8 cellular contexts compared by ENCODE assay signal in the genomic region with DNA sequence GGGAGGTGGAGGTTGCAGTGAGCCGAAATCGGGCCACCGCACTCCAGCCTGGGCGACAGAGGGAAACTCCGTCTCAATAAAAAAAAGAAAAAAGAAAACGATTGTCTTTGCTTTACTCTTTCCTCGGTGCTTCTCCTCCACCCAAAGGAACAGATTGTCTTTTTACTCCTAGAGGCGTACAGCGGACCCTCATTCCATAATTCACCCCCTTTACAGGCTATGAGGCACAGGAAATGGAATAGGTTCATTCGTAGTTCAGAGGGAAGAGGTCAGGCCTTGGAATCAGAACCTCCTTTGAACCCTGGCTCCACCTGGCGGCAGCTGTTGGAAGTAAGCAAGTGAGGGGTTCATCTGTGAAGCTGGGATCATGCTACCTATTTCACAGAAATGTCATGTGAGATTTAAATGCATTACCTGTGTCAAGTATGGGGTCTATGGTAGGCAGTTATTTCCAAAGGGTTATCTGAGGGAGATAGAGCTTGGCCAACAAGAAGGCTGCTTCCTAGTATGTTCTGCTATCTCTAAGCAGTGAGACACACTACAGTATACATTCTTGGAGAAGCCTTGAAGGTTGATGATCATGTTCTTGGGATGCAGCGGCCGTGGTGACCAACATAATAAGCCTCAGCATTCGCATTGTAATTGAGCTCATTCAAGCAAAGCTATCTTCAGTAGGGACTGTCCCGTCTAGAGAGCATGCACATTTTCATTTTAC. TPM values are rescaled to one million over a fixed set of nuclear protein-coding genes. Genes with fewer than 3 reads are reported as not detected.
DNase-seq lines count a peak whose midpoint lies in the region; ATAC-seq and TF ChIP-seq lines count a peak whose summit lies in the region.

No MANE protein-coding gene starts in this region.

- peak; percentile 92 for TF ChIP-seq CTCF in endodermal cell (conservative IDR thresholded peaks at IDR 0.05)

- in situ Hi-C loops in Caki2 (cut with HindIII; ENCODE audit: low pct_unique_long_range_greater_than_20kb, low sequenced_read_pairs), result no loop called here

- H3K27ac Mint-ChIP-seq in endodermal cell, result no peak overlapping the region

- WGBS in endodermal cell (ENCODE audit: insufficient coverage in 1 of 2, insufficient read length in 1 of 2), 2 experiments, result 50 to 63% methylated on average over 6 to 13 of the region's 15 CpGs

- H3K9me3 ChIP-seq in endodermal cell (ENCODE audit: control insufficient read depth, low read length) (no peaks in the 10 kb centered on the region), mucosa of stomach (ENCODE audit: control insufficient read depth, low read length) (no peaks in the 10 kb centered on the region)

- H3K4me3 Mint-ChIP-seq in endodermal cell, result no peak overlapping the region

- H3K4me3 ChIP-seq in endodermal cell (ENCODE audit: low read length), result no peak overlapping the region
- H3K4me3 ChIP-seq in mucosa of stomach (ENCODE audit: low read length), result no peak overlapping the region

- H3K9ac ChIP-seq in endodermal cell (ENCODE audit: extremely low read depth, low read length, poor library complexity, severe bottlenecking) (no peak overlapping the region), mucosa of stomach (ENCODE audit: low read length) (peak overlapping the region; percentile 24)

- H3K27me3 Mint-ChIP-seq in endodermal cell (ENCODE audit: insufficient read depth), result peaks cover 17% of the 10 kb centered on the region

- H3K36me3 ChIP-seq in endodermal cell (ENCODE audit: control insufficient read depth, insufficient read depth, low read length) (no peaks in the 10 kb centered on the region), mucosa of stomach (ENCODE audit: control insufficient read depth, insufficient read depth, low read length) (no peaks in the 10 kb centered on the region)

- no peaks in the 10 kb centered on the region for H3K4me1 Mint-ChIP-seq in endodermal cell

- peaks cover 3% of the 10 kb centered on the region for H3K9me3 Mint-ChIP-seq in endodermal cell

- no peak for ATAC-seq in HG02870 (IDR thresholded peaks at IDR 0.05; ENCODE audit: unreplicated experiment)

- DNase-seq in Caki2 (ENCODE audit: low read depth) (peak; percentile 75), HT-29 (ENCODE audit: low spot score) (peak; percentile 91), NOMO-1 treated with DMSO at 0.1 percent for 48 hours (lab: John Stamatoyannopoulos, UW; ENCODE audit: unreplicated experiment) (peak; percentile 83), endodermal cell (peak; percentile 96)
- peak; percentile 98 for DNase-seq in activated CD8-positive, alpha-beta memory T cell treated with anti-CD3 and anti-CD28 coated beads for 24 hours
- DNase-seq in stimulated activated CD8-positive, alpha-beta memory T cell treated with anti-CD3 and anti-CD28 coated beads, Interleukin-4, amount 100 ng/mL, for 48 hours, result peak; percentile 99

- no peaks in the 10 kb centered on the region for H3K36me3 Mint-ChIP-seq in endodermal cell (ENCODE audit: low read depth)

- H3K27me3 ChIP-seq in endodermal cell (ENCODE audit: control insufficient read depth, insufficient read depth, low read length, poor library complexity, severe bottlenecking) (peaks cover 5% of the 10 kb centered on the region), mucosa of stomach (ENCODE audit: control insufficient read depth, insufficient read depth, low read length) (no peaks in the 10 kb centered on the region)

- H3K4me1 ChIP-seq in endodermal cell (ENCODE audit: control insufficient read depth, insufficient read depth, low read length), result no peaks in the 10 kb centered on the region
- peaks cover 6% of the 10 kb centered on the region for H3K4me1 ChIP-seq in mucosa of stomach (ENCODE audit: control insufficient read depth, insufficient read depth, low read length)

- no peak overlapping the region for H3K27ac ChIP-seq in endodermal cell (ENCODE audit: low read depth, low read length)

RNA-seq across cellular contexts. Expression of gene ZNF689, which starts 18.6 kb away (rescaled TPM):
- 7.0 and 12.0 TPM in 2 replicates for total RNA-seq in Caki2 (2014; rRNA removed; shearing (Covaris generic); ENCODE audit: low replicate concordance)
- total RNA-seq in HT-29 (2014; rRNA removed; shearing (Covaris generic)), result 4.9 and 7.7 TPM in 2 replicates
- 10 to 100 TPM; 13.0 to 15.8 TPM for total RNA-seq in endodermal cell
- 16.6 TPM for polyA plus RNA-seq in endodermal cell (2013, experiment 1 of 2)
- 14.7 TPM for polyA plus RNA-seq in endodermal cell (2013, experiment 2 of 2)

RNA-seq across cellular contexts. Expression of gene PRR14, which starts 22.0 kb away (rescaled TPM):
- 7.0 and 8.8 TPM in 2 replicates for total RNA-seq in Caki2 (2014; rRNA removed; shearing (Covaris generic); ENCODE audit: low replicate concordance)
- total RNA-seq in HT-29 (2014; rRNA removed; shearing (Covaris generic)), result 20.8 and 22.9 TPM in 2 replicates
- total RNA-seq in endodermal cell, result 10 to 100 TPM; 21.2 to 35.4 TPM
- polyA plus RNA-seq in endodermal cell (2013, experiment 1 of 2), result 46.1 TPM
- 38.8 TPM for polyA plus RNA-seq in endodermal cell (2013, experiment 2 of 2)

RNA-seq across cellular contexts. Expression of gene FBRS, which starts 29.4 kb away (rescaled TPM):
- 18.2 and 19.7 TPM in 2 replicates for total RNA-seq in Caki2 (2014; rRNA removed; shearing (Covaris generic); ENCODE audit: low replicate concordance)
- total RNA-seq in HT-29 (2014; rRNA removed; shearing (Covaris generic)), result 33.6 and 38.0 TPM in 2 replicates
- total RNA-seq in endodermal cell, result 10 to 100 TPM; 50.2 to 53.1 TPM
- 54.3 TPM for polyA plus RNA-seq in endodermal cell (2013, experiment 1 of 2)
- polyA plus RNA-seq in endodermal cell (2013, experiment 2 of 2), result 44.1 TPM

RNA-seq across cellular contexts. Expression of gene ZNF785, which starts 43.3 kb away (rescaled TPM):
- 2.8 and 7.6 TPM in 2 replicates for total RNA-seq in Caki2 (2014; rRNA removed; shearing (Covaris generic); ENCODE audit: low replicate concordance)
- total RNA-seq in HT-29 (2014; rRNA removed; shearing (Covaris generic)), result 7.7 and 12.2 TPM in 2 replicates
- 10 to 100 TPM; 22.5 to 24.0 TPM for total RNA-seq in endodermal cell
- polyA plus RNA-seq in endodermal cell (2013, experiment 1 of 2), result 14.3 TPM
- polyA plus RNA-seq in endodermal cell (2013, experiment 2 of 2), result 13.2 TPM

RNA-seq across cellular contexts. Expression of gene ZNF688, which starts 57.3 kb away (rescaled TPM):
- 30.5 and 31.2 TPM in 2 replicates for total RNA-seq in Caki2 (2014; rRNA removed; shearing (Covaris generic); ENCODE audit: low replicate concordance)
- total RNA-seq in HT-29 (2014; rRNA removed; shearing (Covaris generic)), result 5.7 and 7.5 TPM in 2 replicates
- total RNA-seq in endodermal cell, result 1 to 10 TPM; 6.4 to 7.5 TPM
- 9.6 TPM for polyA plus RNA-seq in endodermal cell (2013, experiment 1 of 2)
- 9.1 TPM for polyA plus RNA-seq in endodermal cell (2013, experiment 2 of 2)
